ENCODE assay signal across 11 cellular contexts in genomic region chr14:52801014-52801708, GRCh38. TPM values are rescaled to one million over a fixed set of nuclear protein-coding genes. Genes with fewer than 3 reads are reported as not detected.
DNase-seq lines count a peak whose midpoint lies in the region; ATAC-seq, FAIRE-seq and TF ChIP-seq lines count a peak whose summit lies in the region.
"Had no signal": no experiment of that assay in that cellular context is flagged by ENCODE, and none has a peak within 500 bp of the region (broad histone marks: within the 10 kb centered on the region; RNA-seq: fewer than 3 reads in every experiment).

No MANE protein-coding gene starts in this region.

- peak overlapping the region; percentile 5 for H3K9ac ChIP-seq in fibroblast of lung (ENCODE audit: insufficient read depth, low read length)

- H3K27me3 Mint-ChIP-seq in CD8-positive, alpha-beta memory T cell: peaks cover 1 to 3% of the 10 kb centered on the region in 2 donors
- no peaks in the 10 kb centered on the region for H3K27me3 Mint-ChIP-seq in natural killer cell treated with Interleukin-12 subunit alpha and Interleukin-12 subunit beta and Interleukin-15 and Interleukin-18, amount 100 ng/mL, for 72 hours

- H4K20me1 ChIP-seq in fibroblast of lung (ENCODE audit: control insufficient read depth, extremely low read depth, insufficient read depth, low read length): no peaks in the 10 kb centered on the region

- H2AFZ ChIP-seq in fibroblast of lung (ENCODE audit: low read length): peak overlapping the region; percentile 34

- no peaks in the 10 kb centered on the region for H3K9me3 ChIP-seq in CD8-positive, alpha-beta memory T cell (ENCODE audit: low read length)
- H3K9me3 ChIP-seq in fibroblast of lung (ENCODE audit: control insufficient read depth, insufficient read depth, low read depth, low read length): no peaks in the 10 kb centered on the region

- H3K36me3 Mint-ChIP-seq in CD8-positive, alpha-beta memory T cell: peaks cover 0 to 2% (median 0%) of the 10 kb centered on the region in 3 donors
- H3K36me3 Mint-ChIP-seq in natural killer cell treated with Interleukin-12 subunit alpha and Interleukin-12 subunit beta and Interleukin-15 and Interleukin-18, amount 100 ng/mL, for 72 hours: no peaks in the 10 kb centered on the region

- no peaks in the 10 kb centered on the region for H3K36me3 ChIP-seq in CD8-positive, alpha-beta memory T cell (ENCODE audit: insufficient read depth, low read length)
- no peaks in the 10 kb centered on the region for H3K36me3 ChIP-seq in fibroblast of lung (ENCODE audit: control insufficient read depth, insufficient read depth, low read length)

- CTCF ChIA-PET in CD8-positive, alpha-beta memory T cell (lab: Charles Lee): no interaction called here

- H3K9me3 Mint-ChIP-seq in CD8-positive, alpha-beta memory T cell: peaks cover 0 to 8% (median 6%) of the 10 kb centered on the region in 5 donors
- H3K9me3 Mint-ChIP-seq in natural killer cell treated with Interleukin-12 subunit alpha and Interleukin-12 subunit beta and Interleukin-15 and Interleukin-18, amount 100 ng/mL, for 72 hours: no peaks in the 10 kb centered on the region

- peak overlapping the region; percentile 77 for H3K4me2 ChIP-seq in fibroblast of lung (ENCODE audit: extremely low read depth, insufficient read depth, low read length)

- H3K4me3 ChIP-seq in CD8-positive, alpha-beta memory T cell (ENCODE audit: low read length): no peak overlapping the region
- H3K4me3 ChIP-seq in fibroblast of lung (replicated peaks in 1 of 4; ENCODE audit: control extremely low read depth in 1 of 4, insufficient read depth in 1 of 4, low read depth in 3 of 4, low read length in 4 of 4): peak overlapping the region in 2 of 4 experiments; percentile 9 to 33

- no peak for TF ChIP-seq CTCF in fibroblast of lung (conservative IDR thresholded peaks at IDR 0.05 in 1 of 2, IDR thresholded peaks at IDR 0.05 in 1 of 2; ENCODE audit: low read depth in 1 of 2, low read length in 2 of 2)

- H3K27ac Mint-ChIP-seq in CD8-positive, alpha-beta memory T cell: peak overlapping the region in 5 of 8 donors; percentile 18 to 67 (median 25)
- H3K27ac Mint-ChIP-seq in natural killer cell treated with Interleukin-12 subunit alpha and Interleukin-12 subunit beta and Interleukin-15 and Interleukin-18, amount 100 ng/mL, for 72 hours: peak overlapping the region; percentile 29 to 61

- POLR2A ChIA-PET in CD8-positive, alpha-beta memory T cell (lab: Charles Lee): interaction anchor here (0.6 kb wide), 1 partner anchor 186 kb away, joined by 3 read pairs; no protein-coding TSS in a partner anchor

- no peak for FAIRE-seq in GM19239 (lab: Jason Lieb, UNC)
- FAIRE-seq: islet of Langerhans had no signal

- ATAC-seq in natural killer cell treated with Interleukin-12 subunit alpha and Interleukin-12 subunit beta and Interleukin-15 and Interleukin-18, amount 100 ng/mL, for 72 hours: peak; percentile 86 to 90
- ATAC-seq in HG03354 (IDR thresholded peaks at IDR 0.05; ENCODE audit: poor library complexity, severe bottlenecking, unreplicated experiment): no peak
- no peak for ATAC-seq in GM21515 (IDR thresholded peaks at IDR 0.05; ENCODE audit: unreplicated experiment)

- no peak overlapping the region for H3K27ac ChIP-seq in CD8-positive, alpha-beta memory T cell (ENCODE audit: low read depth, low read length)
- H3K27ac ChIP-seq in fibroblast of lung (ENCODE audit: insufficient read depth, low read length): peak overlapping the region; percentile 94

- no peaks in the 10 kb centered on the region for H3K4me1 ChIP-seq in CD8-positive, alpha-beta memory T cell (ENCODE audit: insufficient read depth, low read length)
- H3K4me1 ChIP-seq in fibroblast of lung (ENCODE audit: control insufficient read depth, extremely low read depth, insufficient read depth, low read length): peaks cover 6% of the 10 kb centered on the region

- peak in 1 of 5 donors; percentile 24 for DNase-seq in CD8-positive, alpha-beta memory T cell
- peak; percentile 2 for DNase-seq in NAMALWA (ENCODE audit: low spot score)
- peak; percentile 85 to 93 for DNase-seq in fibroblast of lung (ENCODE audit: low read depth in 2 of 2)
- DNase-seq in natural killer cell treated with Interleukin-12 subunit alpha and Interleukin-12 subunit beta and Interleukin-15 and Interleukin-18, amount 100 ng/mL, for 72 hours (ENCODE audit: low spot score): no peak
- no peak for DNase-seq in NCI-H446 (lab: John Stamatoyannopoulos, UW)
- DNase-seq in GM19239 (ENCODE audit: insufficient read length, low spot score): no peak
- DNase-seq: activated gamma-delta T cell; stimulated activated CD4-positive, alpha-beta T cell treated with anti-CD3 and anti-CD28 coated beads, Interleukin-2, amount 100 ng/mL, for 48 hours had no signal

- no peak overlapping the region for H3K4me3 Mint-ChIP-seq in CD8-positive, alpha-beta memory T cell
- peak overlapping the region; percentile 50 for H3K4me3 Mint-ChIP-seq in natural killer cell treated with Interleukin-12 subunit alpha and Interleukin-12 subunit beta and Interleukin-15 and Interleukin-18, amount 100 ng/mL, for 72 hours

- H3K4me1 Mint-ChIP-seq in CD8-positive, alpha-beta memory T cell: peaks cover 11 to 17% (median 16%) of the 10 kb centered on the region in 3 donors
- H3K4me1 Mint-ChIP-seq in natural killer cell treated with Interleukin-12 subunit alpha and Interleukin-12 subunit beta and Interleukin-15 and Interleukin-18, amount 100 ng/mL, for 72 hours (ENCODE audit: low read depth in 2 of 2): peaks cover 13 to 27% of the 10 kb centered on the region in 2 donors

- H3K79me2 ChIP-seq in fibroblast of lung (ENCODE audit: control insufficient read depth, insufficient read depth, low read length): no peaks in the 10 kb centered on the region

- H3K27me3 ChIP-seq in CD8-positive, alpha-beta memory T cell (ENCODE audit: insufficient read depth, low read length, poor library complexity, severe bottlenecking): no peaks in the 10 kb centered on the region
- no peaks in the 10 kb centered on the region for H3K27me3 ChIP-seq in fibroblast of lung (ENCODE audit: control insufficient read depth, insufficient read depth, low read length)

RNA-seq across cellular contexts. Expression of gene GNPNAT1, which starts 9.8 kb away (rescaled TPM):
- 10 to 100 TPM; 35.0 to 36.0 TPM for total RNA-seq in CD8-positive, alpha-beta memory T cell
- polyA plus RNA-seq in CD8-positive, alpha-beta memory T cell: 11.2 TPM
- total RNA-seq in fibroblast of lung: 16.7 and 20.3 TPM in 2 replicates
- 40.9 and 44.5 TPM in 2 replicates for polyA plus RNA-seq in fibroblast of lung
- 35.6 and 37.9 TPM in 2 replicates for polyA plus RNA-seq in fibroblast of lung (2012)
- polyA minus RNA-seq in fibroblast of lung (ENCODE audit: low replicate concordance): 21.4 and 27.9 TPM in 2 replicates
- 10 to 100 TPM; 25.9 to 31.4 TPM for total RNA-seq in natural killer cell treated with Interleukin-12 subunit alpha and Interleukin-12 subunit beta and Interleukin-15 and Interleukin-18, amount 100 ng/mL, for 72 hours

Comparison
In these comparisons a context has a peak if more than half of its experiments do, and no peak if none do; other contexts are left out.
1. DNase-seq: peak in NAMALWA (single experiment) and fibroblast of lung (2 of 2); none in natural killer cell treated with Interleukin-12 subunit alpha and Interleukin-12 subunit beta and Interleukin-15 and Interleukin-18, amount 100 ng/mL, for 72 hours (single experiment), NCI-H446 (0 of 2) and GM19239 (single experiment).
2. ATAC-seq: peak in natural killer cell treated with Interleukin-12 subunit alpha and Interleukin-12 subunit beta and Interleukin-15 and Interleukin-18, amount 100 ng/mL, for 72 hours (2 of 2); none in HG03354 (single experiment) and GM21515 (single experiment).